Comparison of ENCODE assay signal across 8 cellular contexts in genomic region chr17:41930009-41930832, GRCh38. TPM values are rescaled to one million over a fixed set of nuclear protein-coding genes. Genes with fewer than 3 reads are reported as not detected.
DNase-seq lines count a peak whose midpoint lies in the region; ATAC-seq and TF ChIP-seq lines count a peak whose summit lies in the region.

Gene ODAD4 (plus strand): TSS chr17:41930617. CDS start chr17:41930724, 107 bp downstream.

- TF ChIP-seq CTCF in GM13976 (IDR thresholded peaks at IDR 0.05; ENCODE audit: borderline replicate concordance, control extremely low read depth, extremely low read depth, insufficient read depth, missing control alignments) (no peak), prostate gland (IDR thresholded peaks at IDR 0.05) (peak in 3 of 4 experiments; percentile 31 to 70 (median 69))

- ATAC-seq in HG02870 (IDR thresholded peaks at IDR 0.05; ENCODE audit: unreplicated experiment), result peak; percentile 82
- ATAC-seq in left ventricle myocardium superior, result peak; percentile 98

- H3K9me3 ChIP-seq in prostate gland, result no peaks in the 10 kb centered on the region

- no peaks in the 10 kb centered on the region for H3K27me3 ChIP-seq in prostate gland (replicated peaks; ENCODE audit: insufficient read depth)

- in situ Hi-C loops in GM13976 (cut with MboI; ENCODE audit: low sequenced_read_pairs, unreplicated experiment), result no loop called here

- intact Hi-C loops in left ventricle myocardium superior (cut with micrococcal nuclease), result no loop called here
- intact Hi-C loops in prostate gland (cut with DNase I), result no loop called here

- peak within 1 kb of the TSS; percentile 69 to 74 for H3K27ac ChIP-seq in prostate gland
- peak within 1 kb of the TSS; percentile 83 for H3K27ac ChIP-seq in urinary bladder (ENCODE audit: low read depth)

- peak; percentile 96 for DNase-seq in GM13976 (ENCODE audit: low spot score)
- DNase-seq in NCI-H146 treated with DMSO at 0.1 percent for 48 hours (lab: John Stamatoyannopoulos, UW; ENCODE audit: unreplicated experiment), result peak; percentile 86
- peak; percentile 92 to 96 (median 95) for DNase-seq in T-helper 1 cell
- DNase-seq in amygdala (lab: John Stamatoyannopoulos, UW), result peak; percentile 70 to 97 (median 91)
- DNase-seq in left ventricle myocardium superior, result peak; percentile 99
- DNase-seq in prostate gland (ENCODE audit: low spot score), result peak; percentile 95

- H3K36me3 ChIP-seq in prostate gland (no peaks in the 10 kb centered on the region), urinary bladder (ENCODE audit: insufficient read depth) (no peaks in the 10 kb centered on the region)

- TF ChIP-seq POLR2A in prostate gland (IDR thresholded peaks at IDR 0.05), result peak; percentile 81

- no peaks in the 10 kb centered on the region for H3K4me1 ChIP-seq in prostate gland (replicated peaks)
- no peaks in the 10 kb centered on the region for H3K4me1 ChIP-seq in urinary bladder (ENCODE audit: insufficient read depth)

- 2% methylated on average over 43 of the region's 43 CpGs for WGBS in prostate gland
- WGBS in urinary bladder, result 2% methylated on average over 43 of the region's 43 CpGs

- H3K4me3 ChIP-seq in prostate gland (peak within 1 kb of the TSS; percentile 34 to 36), urinary bladder (ENCODE audit: low read depth, low read length) (peak within 1 kb of the TSS; percentile 52)

RNA-seq across cellular contexts. Expression of gene ODAD4, which starts in this region (rescaled TPM):
- total RNA-seq in left ventricle myocardium superior (0.52 TPM), prostate gland (1 to 10 TPM in 1 of 2 donors, under 1 TPM in 1; 0.55 to 4.3 TPM), urinary bladder (1.4 TPM)
- polyA plus RNA-seq in urinary bladder, result 2.0 TPM

Comparison
In these comparisons a context has a peak if more than half of its experiments do, and no peak if none do; other contexts are left out.
1. Peak in every context shown above with its lines: DNase-seq, ATAC-seq, H3K4me3 ChIP-seq and H3K27ac ChIP-seq.
2. Peak in DNase-seq and ATAC-seq in left ventricle myocardium superior; RNA of the gene not detected or under 1 TPM.